1 cellular context compared by ENCODE assay signal in the genomic region with DNA sequence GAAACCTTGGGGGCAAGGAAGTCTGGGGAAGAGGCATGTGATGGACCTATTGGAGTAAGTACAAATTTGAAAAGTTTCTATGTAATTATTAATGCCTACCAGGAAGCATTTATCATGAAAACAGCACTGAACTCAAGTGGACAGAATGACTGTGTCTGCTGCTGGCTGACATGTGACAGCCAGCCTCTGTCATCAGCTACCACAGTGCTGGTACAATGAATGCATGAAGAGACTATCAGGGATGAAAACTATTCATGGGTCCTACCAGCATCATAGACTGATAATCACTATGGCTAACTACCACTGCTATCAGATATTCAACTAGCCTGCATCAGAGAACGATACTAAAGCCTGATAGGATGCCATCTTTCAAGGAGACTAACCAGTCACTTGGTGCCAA.
TF ChIP-seq lines count a peak whose summit lies in the region.

No MANE protein-coding gene starts in this region.

TF ChIP-seq in GM23338, 12 proteins besides CTCF, POLR2A, EP300 and RAD21 (continued from another document):
- TF ChIP-seq, protein P1, sequence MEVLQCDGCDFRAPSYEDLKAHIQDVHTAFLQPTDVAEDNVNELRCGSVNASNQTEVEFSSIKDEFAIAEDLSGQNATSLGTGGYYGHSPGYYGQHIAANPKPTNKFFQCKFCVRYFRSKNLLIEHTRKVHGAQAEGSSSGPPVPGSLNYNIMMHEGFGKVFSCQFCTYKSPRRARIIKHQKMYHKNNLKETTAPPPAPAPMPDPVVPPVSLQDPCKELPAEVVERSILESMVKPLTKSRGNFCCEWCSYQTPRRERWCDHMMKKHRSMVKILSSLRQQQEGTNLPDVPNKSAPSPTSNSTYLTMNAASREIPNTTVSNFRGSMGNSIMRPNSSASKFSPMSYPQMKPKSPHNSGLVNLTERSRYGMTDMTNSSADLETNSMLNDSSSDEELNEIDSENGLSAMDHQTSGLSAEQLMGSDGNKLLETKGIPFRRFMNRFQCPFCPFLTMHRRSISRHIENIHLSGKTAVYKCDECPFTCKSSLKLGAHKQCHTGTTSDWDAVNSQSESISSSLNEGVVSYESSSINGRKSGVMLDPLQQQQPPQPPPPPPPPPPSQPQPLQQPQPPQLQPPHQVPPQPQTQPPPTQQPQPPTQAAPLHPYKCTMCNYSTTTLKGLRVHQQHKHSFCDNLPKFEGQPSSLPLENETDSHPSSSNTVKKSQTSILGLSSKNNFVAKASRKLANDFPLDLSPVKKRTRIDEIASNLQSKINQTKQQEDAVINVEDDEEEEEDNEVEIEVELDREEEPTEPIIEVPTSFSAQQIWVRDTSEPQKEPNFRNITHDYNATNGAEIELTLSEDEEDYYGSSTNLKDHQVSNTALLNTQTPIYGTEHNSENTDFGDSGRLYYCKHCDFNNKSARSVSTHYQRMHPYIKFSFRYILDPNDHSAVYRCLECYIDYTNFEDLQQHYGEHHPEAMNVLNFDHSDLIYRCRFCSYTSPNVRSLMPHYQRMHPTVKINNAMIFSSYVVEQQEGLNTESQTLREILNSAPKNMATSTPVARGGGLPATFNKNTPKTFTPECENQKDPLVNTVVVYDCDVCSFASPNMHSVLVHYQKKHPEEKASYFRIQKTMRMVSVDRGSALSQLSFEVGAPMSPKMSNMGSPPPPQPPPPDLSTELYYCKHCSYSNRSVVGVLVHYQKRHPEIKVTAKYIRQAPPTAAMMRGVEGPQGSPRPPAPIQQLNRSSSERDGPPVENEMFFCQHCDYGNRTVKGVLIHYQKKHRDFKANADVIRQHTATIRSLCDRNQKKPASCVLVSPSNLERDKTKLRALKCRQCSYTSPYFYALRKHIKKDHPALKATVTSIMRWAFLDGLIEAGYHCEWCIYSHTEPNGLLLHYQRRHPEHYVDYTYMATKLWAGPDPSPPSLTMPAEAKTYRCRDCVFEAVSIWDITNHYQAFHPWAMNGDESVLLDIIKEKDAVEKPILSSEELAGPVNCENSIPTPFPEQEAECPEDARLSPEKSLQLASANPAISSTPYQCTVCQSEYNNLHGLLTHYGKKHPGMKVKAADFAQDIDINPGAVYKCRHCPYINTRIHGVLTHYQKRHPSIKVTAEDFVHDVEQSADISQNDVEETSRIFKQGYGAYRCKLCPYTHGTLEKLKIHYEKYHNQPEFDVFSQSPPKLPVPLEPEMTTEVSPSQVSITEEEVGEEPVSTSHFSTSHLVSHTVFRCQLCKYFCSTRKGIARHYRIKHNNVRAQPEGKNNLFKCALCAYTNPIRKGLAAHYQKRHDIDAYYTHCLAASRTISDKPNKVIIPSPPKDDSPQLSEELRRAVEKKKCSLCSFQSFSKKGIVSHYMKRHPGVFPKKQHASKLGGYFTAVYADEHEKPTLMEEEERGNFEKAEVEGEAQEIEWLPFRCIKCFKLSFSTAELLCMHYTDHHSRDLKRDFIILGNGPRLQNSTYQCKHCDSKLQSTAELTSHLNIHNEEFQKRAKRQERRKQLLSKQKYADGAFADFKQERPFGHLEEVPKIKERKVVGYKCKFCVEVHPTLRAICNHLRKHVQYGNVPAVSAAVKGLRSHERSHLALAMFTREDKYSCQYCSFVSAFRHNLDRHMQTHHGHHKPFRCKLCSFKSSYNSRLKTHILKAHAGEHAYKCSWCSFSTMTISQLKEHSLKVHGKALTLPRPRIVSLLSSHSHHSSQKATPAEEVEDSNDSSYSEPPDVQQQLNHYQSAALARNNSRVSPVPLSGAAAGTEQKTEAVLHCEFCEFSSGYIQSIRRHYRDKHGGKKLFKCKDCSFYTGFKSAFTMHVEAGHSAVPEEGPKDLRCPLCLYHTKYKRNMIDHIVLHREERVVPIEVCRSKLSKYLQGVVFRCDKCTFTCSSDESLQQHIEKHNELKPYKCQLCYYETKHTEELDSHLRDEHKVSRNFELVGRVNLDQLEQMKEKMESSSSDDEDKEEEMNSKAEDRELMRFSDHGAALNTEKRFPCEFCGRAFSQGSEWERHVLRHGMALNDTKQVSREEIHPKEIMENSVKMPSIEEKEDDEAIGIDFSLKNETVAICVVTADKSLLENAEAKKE (CRISPR knock-in tag; IDR thresholded peaks at IDR 0.05): no peak
- TF ChIP-seq POLR2AphosphoS5 (IDR thresholded peaks at IDR 0.05; ENCODE audit: low read depth) (no peak), EZH2 (IDR thresholded peaks at IDR 0.05; ENCODE audit: low read depth, unreplicated experiment) (no peak), CREB1 (CRISPR knock-in tag; IDR thresholded peaks at IDR 0.05; ENCODE audit: low read depth) (no peak)
